ENCODE assay signal across 15 cellular contexts in genomic region chr2:98551316-98551715, GRCh38. TPM values are rescaled to one million over a fixed set of nuclear protein-coding genes. Genes with fewer than 3 reads are reported as not detected.
A peak's percentile ranks its signal among the peaks of the same experiment; 100 is the strongest.
DNase-seq lines count a peak whose midpoint lies in the region; ATAC-seq and TF ChIP-seq lines count a peak whose summit lies in the region.
"Had no signal": no experiment of that assay in that cellular context is flagged by ENCODE, and none has a peak within 500 bp of the region (broad histone marks: within the 10 kb centered on the region; RNA-seq: fewer than 3 reads in every experiment).

No MANE protein-coding gene starts in this region.

- H3K27ac ChIP-seq in caudate nucleus (ENCODE audit: low read depth, low read length): no peak overlapping the region
- H3K27ac ChIP-seq: adrenal gland, HL-60 had no signal

- no peak overlapping the region for H3K4me3 ChIP-seq in GM12865 (ENCODE audit: low read depth, low read length)
- H3K4me3 ChIP-seq: adrenal gland had no signal

- no peak for TF ChIP-seq CTCF in GM12865 (IDR thresholded peaks at IDR 0.05; ENCODE audit: insufficient read depth, low read depth, low read length, missing control alignments)

- H3K9me3 ChIP-seq in T-helper 17 cell (ENCODE audit: control insufficient read depth, low read length, poor library complexity, severe bottlenecking): no peaks in the 10 kb centered on the region
- H3K9me3 ChIP-seq: adrenal gland had no signal

- peaks cover 51% of the 10 kb centered on the region for H3K4me1 Mint-ChIP-seq in T-helper 17 cell
- H3K4me1 Mint-ChIP-seq in activated naive CD8-positive, alpha-beta T cell (ENCODE audit: low read depth): peaks cover 67% of the 10 kb centered on the region
- H3K4me1 Mint-ChIP-seq: WTC11 had no signal

- peaks cover 29% of the 10 kb centered on the region for H3K36me3 Mint-ChIP-seq in T-helper 17 cell (ENCODE audit: low read depth)
- H3K36me3 Mint-ChIP-seq in activated naive CD8-positive, alpha-beta T cell: peaks cover 12% of the 10 kb centered on the region

- peak overlapping the region; percentile 33 for H3K4me3 Mint-ChIP-seq in T-helper 17 cell
- no peak overlapping the region for H3K4me3 Mint-ChIP-seq in activated naive CD8-positive, alpha-beta T cell
- H3K4me3 Mint-ChIP-seq: CD4-positive, CD25-positive, alpha-beta regulatory T cell; type B pancreatic cell; WTC11 had no signal

- peak overlapping the region; percentile 93 for H3K27ac Mint-ChIP-seq in T-helper 17 cell
- peak overlapping the region; percentile 85 for H3K27ac Mint-ChIP-seq in activated naive CD8-positive, alpha-beta T cell
- H3K27ac Mint-ChIP-seq: type B pancreatic cell, WTC11 had no signal

- no peaks in the 10 kb centered on the region for H3K27me3 Mint-ChIP-seq in T-helper 17 cell
- no peaks in the 10 kb centered on the region for H3K27me3 Mint-ChIP-seq in activated naive CD8-positive, alpha-beta T cell
- H3K27me3 Mint-ChIP-seq: CD4-positive, CD25-positive, alpha-beta regulatory T cell; type B pancreatic cell had no signal

- H3K9me3 Mint-ChIP-seq in activated naive CD8-positive, alpha-beta T cell (ENCODE audit: low read depth): no peaks in the 10 kb centered on the region
- H3K9me3 Mint-ChIP-seq: CD4-positive, CD25-positive, alpha-beta regulatory T cell; type B pancreatic cell; WTC11 had no signal

- ATAC-seq in T-helper 17 cell (peak; percentile 86), HG03571 (IDR thresholded peaks at IDR 0.05; ENCODE audit: unreplicated experiment) (no peak)
- ATAC-seq: WTC11 had no signal

- peak; percentile 30 for DNase-seq in GM12865 (ENCODE audit: low read depth)
- DNase-seq in T-helper 17 cell: no peak
- peak; percentile 8 to 37 (median 20) for DNase-seq in stimulated activated CD4-positive, alpha-beta T cell treated with anti-CD3 and anti-CD28 coated beads, TNF-alpha, amount 100 ng/mL, for 48 hours (ENCODE audit: low read depth in 3 of 3)
- DNase-seq in caudate nucleus (lab: John Stamatoyannopoulos, UW): no peak
- no peak for DNase-seq in NCI-H1694 (lab: John Stamatoyannopoulos, UW)
- DNase-seq: CD4-positive, CD25-positive, alpha-beta regulatory T cell; cerebellar nuclear complex; kidney; NCI-H526 had no signal

RNA-seq across cellular contexts. Expression of gene COA5, which starts 57.0 kb away (rescaled TPM):
- 10 to 100 TPM; 20.0 to 20.7 TPM for total RNA-seq in T-helper 17 cell

RNA-seq across cellular contexts. Expression of gene UNC50, which starts 57.1 kb away (rescaled TPM):
- 10 to 100 TPM; 12.0 to 14.8 TPM for total RNA-seq in T-helper 17 cell

Comparison
In these comparisons a context has a peak if more than half of its experiments do, and no peak if none do; other contexts are left out.
1. DNase-seq: peak in GM12865 (single experiment) and stimulated activated CD4-positive, alpha-beta T cell treated with anti-CD3 and anti-CD28 coated beads, TNF-alpha, amount 100 ng/mL, for 48 hours (3 of 3); none in T-helper 17 cell (0 of 3), caudate nucleus (0 of 61) and NCI-H1694 (single experiment).